8 cellular contexts compared by ENCODE assay signal in the genomic region with DNA sequence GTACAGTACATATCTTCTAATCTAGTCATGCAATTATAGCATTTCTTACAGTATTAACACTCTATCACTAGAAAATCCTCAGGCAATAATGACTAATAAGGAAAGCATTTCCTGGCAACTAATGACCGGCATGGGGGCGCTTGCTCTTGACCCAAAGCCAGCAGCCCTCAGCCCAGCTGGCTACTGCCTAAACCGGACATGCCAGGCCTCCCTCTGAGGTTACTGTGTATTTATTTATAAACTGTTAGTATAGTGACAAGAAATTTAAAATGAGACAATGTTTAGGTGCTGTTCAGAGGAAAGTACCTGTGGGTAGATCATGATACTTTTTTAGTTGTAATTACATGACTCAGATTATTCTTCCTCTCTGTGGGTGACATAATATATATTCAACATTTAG.
DNase-seq lines count a peak whose midpoint lies in the region; TF ChIP-seq lines count a peak whose summit lies in the region.

No MANE protein-coding gene starts in this region.

- no peak for TF ChIP-seq POLR2A in lower leg skin (IDR thresholded peaks at IDR 0.05)

- H3K4me1 ChIP-seq in ascending aorta, result no peaks in the 10 kb centered on the region

- H3K4me3 ChIP-seq in HFF-Myc (replicated peaks; ENCODE audit: low read depth, low read length), result no peak overlapping the region
- no peak overlapping the region for H3K4me3 ChIP-seq in fibroblast of villous mesenchyme (ENCODE audit: low read depth, low read length)
- H3K4me3 ChIP-seq in lower leg skin (ENCODE audit: low read depth, poor library complexity, severe bottlenecking), result no peak overlapping the region
- H3K4me3 ChIP-seq in ascending aorta, result no peak overlapping the region

- H3K27ac ChIP-seq in ascending aorta, result no peak overlapping the region

- peak; percentile 45 for DNase-seq in GM13977 (ENCODE audit: low spot score)
- peak; percentile 59 for DNase-seq in HFF-Myc (ENCODE audit: extremely low read depth, low read depth)
- DNase-seq in NCI-H69 (lab: John Stamatoyannopoulos, UW), result peak; percentile 65
- DNase-seq in fibroblast of villous mesenchyme (ENCODE audit: low read depth), result peak; percentile 87
- DNase-seq in activated CD8-positive, alpha-beta memory T cell treated with anti-CD3 and anti-CD28 coated beads, Interleukin-2, amount 50 U/mL, for 4 hours, result no peak
- DNase-seq in lower leg skin (ENCODE audit: low spot score in 2 of 2), result no peak
- no peak for DNase-seq in ascending aorta (ENCODE audit: low spot score in 2 of 2)
- no peak for DNase-seq in NCI-H187 treated with DMSO at 0.1 percent for 48 hours (lab: John Stamatoyannopoulos, UW)

- H3K27me3 ChIP-seq in ascending aorta, result no peaks in the 10 kb centered on the region

- intact Hi-C loops in lower leg skin (cut with DNase I; ENCODE audit: low total_unique reads), result no loop called here
- intact Hi-C loops in ascending aorta (cut with DNase I), result no loop called here

- in situ Hi-C loops in GM13977 (cut with MboI; ENCODE audit: low pct_unique_long_range_greater_than_20kb, low sequenced_read_pairs, unreplicated experiment), result no loop called here

- H3K36me3 ChIP-seq in ascending aorta, result no peaks in the 10 kb centered on the region

- TF ChIP-seq CTCF in GM13977 (IDR thresholded peaks at IDR 0.05; ENCODE audit: extremely low read depth, insufficient read depth, missing control alignments), result no peak
- no peak for TF ChIP-seq CTCF in HFF-Myc (IDR thresholded peaks at IDR 0.05; ENCODE audit: low read depth, low read length, missing control alignments)
- TF ChIP-seq CTCF in fibroblast of villous mesenchyme (IDR thresholded peaks at IDR 0.05; ENCODE audit: insufficient read depth, low read depth, low read length), result no peak
- no peak for TF ChIP-seq CTCF in lower leg skin (IDR thresholded peaks at IDR 0.05)
- no peak for TF ChIP-seq CTCF in ascending aorta (IDR thresholded peaks at IDR 0.05)

- 11 to 13% methylated on average over 3 of the region's 3 CpGs for WGBS in lower leg skin, 2 donors

- no peaks in the 10 kb centered on the region for H3K9me3 ChIP-seq in ascending aorta

Comparison
In these comparisons a context has a peak if more than half of its experiments do, and no peak if none do; other contexts are left out.
1. DNase-seq: peak in GM13977 (single experiment), HFF-Myc (single experiment), NCI-H69 (single experiment) and fibroblast of villous mesenchyme (single experiment); none in activated CD8-positive, alpha-beta memory T cell treated with anti-CD3 and anti-CD28 coated beads, Interleukin-2, amount 50 U/mL, for 4 hours (single experiment), lower leg skin (0 of 2), ascending aorta (0 of 2) and NCI-H187 treated with DMSO at 0.1 percent for 48 hours (single experiment).